Comparison of ENCODE assay signal across 25 cellular contexts in genomic region chrX:24979081-24979480, GRCh38. TPM values are rescaled to one million over a fixed set of nuclear protein-coding genes. Genes with fewer than 3 reads are reported as not detected.
"Had no signal": no experiment of that assay in that cellular context is flagged by ENCODE, and none has a peak within 500 bp of the region (broad histone marks: within the 10 kb centered on the region; RNA-seq: fewer than 3 reads in every experiment).

No MANE protein-coding gene starts in this region.

- H3K27me3 ChIP-seq: adrenal gland, right atrium auricular region, tibial nerve, uterus had no signal

- H3K27ac ChIP-seq: adrenal gland, coronary artery, heart right ventricle, right atrium auricular region, skin epidermis, tibial nerve, uterus had no signal

- ATAC-seq: activated CD8-positive, alpha-beta T cell treated with anti-CD3 and anti-CD28 coated beads for 36 hours; activated T-cell treated with anti-CD3 and anti-CD28 coated beads, Interleukin-2, amount 50 U/mL, for 4 hours; heart right ventricle; left ventricle myocardium superior; natural killer cell had no signal

- H3K4me3 ChIP-seq: adrenal gland, coronary artery, heart right ventricle, right atrium auricular region, skin epidermis, tibial nerve, uterus had no signal

- H3K36me3 ChIP-seq: adrenal gland, heart right ventricle, right atrium auricular region, tibial nerve, uterus had no signal

- H3K9me3 ChIP-seq: adrenal gland, heart right ventricle, right atrium auricular region, tibial nerve, uterus had no signal

- H3K4me1 ChIP-seq: adrenal gland, heart right ventricle, right atrium auricular region, tibial nerve, uterus had no signal

- DNase-seq: activated B cell treated with CpG ODN at 0.5 μM for 24 hours; activated CD4-positive, alpha-beta T cell treated with anti-CD3 and anti-CD28 coated beads for 48 hours; activated CD8-positive, alpha-beta T cell treated with anti-CD3 and anti-CD28 coated beads for 36 hours; activated effector memory CD4-positive, alpha-beta T cell treated with anti-CD3 and anti-CD28 coated beads, Interleukin-2, amount 50 U/mL, for 16 hours; activated T-cell treated with anti-CD3 and anti-CD28 coated beads, Interleukin-2, amount 50 U/mL, for 4 hours; adrenal gland; caudate nucleus; effector CD4-positive, alpha-beta T cell; heart right ventricle; islet precursor cell; left ventricle myocardium superior; natural killer cell; stimulated activated CD4-positive, alpha-beta T cell treated with anti-CD3 and anti-CD28 coated beads, Interleukin-4, amount 100 ng/mL, for 4 hours; stimulated activated CD8-positive, alpha-beta memory T cell treated with anti-CD3 and anti-CD28 coated beads, Interleukin-4, amount 100 ng/mL, for 48 hours; stimulated activated naive CD4-positive, alpha-beta T cell treated with Interleukin-2 at 50 U/mL for 16 hours; substantia nigra; uterus had no signal

RNA-seq across cellular contexts. Expression of gene ARX, which starts 36.7 kb away (rescaled TPM):
- total RNA-seq: activated B cell treated with CpG ODN at 0.5 μM for 24 hours; activated CD8-positive, alpha-beta T cell treated with anti-CD3 and anti-CD28 coated beads for 36 hours; activated T-cell treated with anti-CD3 and anti-CD28 coated beads, Interleukin-2, amount 50 U/mL, for 4 hours; adrenal gland; endothelial cell of umbilical vein; fibroblast of lung; left ventricle myocardium superior; mucosa of gallbladder; natural killer cell; right atrium auricular region; T-helper 2 cell treated with Interferon-gamma antibody and Interleukin-4, amounts not matched to agents 100 ng/mL and 5 ng/mL, for 36 hours; tibial nerve had no signal
